Comparison of ENCODE assay signal across 30 cellular contexts in genomic region chr1:99049745-99050144, GRCh38. TPM values are rescaled to one million over a fixed set of nuclear protein-coding genes. Genes with fewer than 3 reads are reported as not detected.
"Had no signal": no experiment of that assay in that cellular context is flagged by ENCODE, and none has a peak within 500 bp of the region (broad histone marks: within the 10 kb centered on the region; RNA-seq: fewer than 3 reads in every experiment).

No MANE protein-coding gene starts in this region.

- H3K36me3 ChIP-seq: ovary, spleen, suprapubic skin, tibial artery, transverse colon, upper lobe of right lung, uterus had no signal

- H3K4me3 ChIP-seq: ovary, psoas muscle, skin epidermis, smooth muscle cell, spleen, suprapubic skin, testis, tibial artery, transverse colon, upper lobe of right lung, uterus had no signal

- DNase-seq: naive thymus-derived CD8-positive, alpha-beta T cell; nephron progenitor cell; occipital lobe; ovary; posterior cingulate gyrus; psoas muscle; right cardiac atrium; spleen; stimulated activated CD4-positive, alpha-beta T cell treated with anti-CD3 and anti-CD28 coated beads, Interleukin-12 subunit alpha, Interleukin-12 subunit beta, amount 100 ng/mL, for 4 hours; stimulated activated CD4-positive, alpha-beta T cell treated with anti-CD3 and anti-CD28 coated beads, Interleukin-1b, Interleukin-23, amount 100 ng/mL, for 48 hours; stimulated activated CD4-positive, alpha-beta T cell treated with anti-CD3 and anti-CD28 coated beads, Interleukin-4, amount 100 ng/mL, for 1 hour; stimulated activated CD4-positive, alpha-beta T cell treated with anti-CD3 and anti-CD28 coated beads, Interleukin-4, amount 100 ng/mL, for 4 hours; stimulated activated CD8-positive, alpha-beta memory T cell treated with anti-CD3 and anti-CD28 coated beads, Interleukin-4, amount 100 ng/mL, for 48 hours; stimulated activated naive CD4-positive, alpha-beta T cell; stimulated activated naive CD8-positive, alpha-beta T cell treated with anti-CD3 and anti-CD28 coated beads, Interleukin-15, amount 100 ng/mL, for 72 hours; stimulated activated naive CD8-positive, alpha-beta T cell treated with anti-CD3 and anti-CD28 coated beads, Interleukin-15, Interleukin-2, amounts not matched to agents 100 U/mL and 50 U/mL, for 24 hours; substantia nigra; testis; tibial artery; transverse colon; upper lobe of right lung; uterus had no signal

- H3K9ac ChIP-seq: parathyroid adenoma had no signal

- H3K9me3 ChIP-seq: ovary, psoas muscle, suprapubic skin, testis, transverse colon, upper lobe of right lung, uterus had no signal

- H3K79me2 ChIP-seq: parathyroid adenoma had no signal

- H3K4me2 ChIP-seq: smooth muscle cell had no signal

- H3K4me1 ChIP-seq: parathyroid adenoma, psoas muscle, spleen, suprapubic skin, testis, tibial artery, transverse colon, upper lobe of right lung, uterus had no signal

- ATAC-seq: naive thymus-derived CD8-positive, alpha-beta T cell; natural killer cell treated with Interleukin-12 subunit alpha and Interleukin-12 subunit beta and Interleukin-15 and Interleukin-18, amount 100 ng/mL, for 72 hours; psoas muscle; right cardiac atrium; sciatic nerve; stimulated activated memory B cell treated with anti-CD40 and anti-IgM and Interleukin-4, amounts not matched to agents 10 μg/mL and 1 μg/mL and 100 μg/mL, for 72 hours; stimulated activated naive CD8-positive, alpha-beta T cell treated with anti-CD3 and anti-CD28 coated beads, Interleukin-15, amount 100 ng/mL, for 72 hours; stimulated activated naive CD8-positive, alpha-beta T cell treated with anti-CD3 and anti-CD28 coated beads, Interleukin-15, Interleukin-2, amounts not matched to agents 100 U/mL and 50 U/mL, for 24 hours; upper lobe of right lung had no signal

- H3K27me3 ChIP-seq: ovary, spleen, suprapubic skin, testis, tibial artery, transverse colon, upper lobe of right lung, uterus had no signal

- H2AFZ ChIP-seq: parathyroid adenoma had no signal

- H3K27ac ChIP-seq: ovary, parathyroid adenoma, psoas muscle, skin epidermis, spleen, suprapubic skin, testis, tibial artery, transverse colon, upper lobe of right lung, uterus had no signal

RNA-seq across cellular contexts. Expression of gene PLPPR5, which starts 45.1 kb away (rescaled TPM):
- total RNA-seq: naive thymus-derived CD8-positive, alpha-beta T cell; natural killer cell treated with Interleukin-12 subunit alpha and Interleukin-12 subunit beta and Interleukin-15 and Interleukin-18, amount 100 ng/mL, for 72 hours; osteoblast; ovary; psoas muscle; right cardiac atrium; sciatic nerve; spleen; suprapubic skin; upper lobe of right lung had no signal
- polyA plus RNA-seq: naive thymus-derived CD8-positive, alpha-beta T cell; ovary; right cardiac atrium; spleen had no signal
